ENCODE assay signal across 12 cellular contexts in the genomic region with DNA sequence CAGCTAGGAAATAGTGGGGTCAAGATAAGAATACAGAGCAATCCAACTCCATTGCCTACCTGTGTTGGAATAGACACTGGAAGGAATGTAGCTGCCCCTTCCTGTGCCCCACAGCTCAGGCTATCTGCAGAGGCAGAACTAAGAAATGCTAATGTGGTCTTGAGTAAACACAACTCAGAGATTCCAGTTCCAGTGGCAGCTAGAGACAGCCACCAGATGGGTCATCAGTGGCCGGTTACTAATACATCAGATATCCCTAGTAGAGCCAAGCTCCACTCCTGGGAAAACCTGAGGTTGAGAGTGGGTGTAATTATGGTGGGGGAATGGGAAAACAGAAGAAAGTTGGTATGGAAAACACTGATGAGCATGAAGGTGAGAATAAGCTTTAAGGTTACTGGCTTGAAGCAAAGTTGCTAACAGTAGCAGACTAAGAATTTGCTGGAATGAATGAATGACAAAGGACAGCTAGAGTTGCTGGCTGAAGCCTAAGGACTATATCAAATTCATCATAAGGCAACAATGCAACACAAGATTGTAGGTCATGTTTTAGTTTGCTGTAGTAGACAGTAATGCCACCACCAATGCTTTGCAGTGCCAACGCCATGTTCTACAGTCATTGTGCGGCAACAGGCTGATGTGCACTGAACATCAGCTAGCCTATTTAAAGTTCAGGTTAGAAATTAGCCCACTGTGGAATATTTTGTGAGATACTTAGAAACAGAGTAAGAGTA. TPM values are rescaled to one million over a fixed set of nuclear protein-coding genes. Genes with fewer than 3 reads are reported as not detected.
DNase-seq lines count a peak whose midpoint lies in the region; ATAC-seq and TF ChIP-seq lines count a peak whose summit lies in the region.
"Had no signal": no experiment of that assay in that cellular context is flagged by ENCODE, and none has a peak within 500 bp of the region (broad histone marks: within the 10 kb centered on the region; RNA-seq: fewer than 3 reads in every experiment).

No MANE protein-coding gene starts in this region.

- no peaks in the 10 kb centered on the region for H3K27me3 ChIP-seq in PC-3 (ENCODE audit: low read length)
- H3K27me3 ChIP-seq in fibroblast of lung (ENCODE audit: control insufficient read depth, insufficient read depth, low read length), result no peaks in the 10 kb centered on the region
- no peaks in the 10 kb centered on the region for H3K27me3 ChIP-seq in osteoblast (ENCODE audit: insufficient read depth, low read length)
- H3K27me3 ChIP-seq: gastrocnemius medialis had no signal

- peak; percentile 91 for DNase-seq in Daoy (ENCODE audit: low read depth)
- DNase-seq in PC-3, result peak; percentile 91
- peak; percentile 43 to 97 for DNase-seq in fibroblast of lung (ENCODE audit: low read depth in 2 of 2)
- peak; percentile 89 for DNase-seq in osteoblast (ENCODE audit: insufficient read length, low spot score, missing footprints)
- DNase-seq in stimulated activated CD4-positive, alpha-beta T cell treated with anti-CD3 and anti-CD28 coated beads, Interleukin-12 subunit alpha, Interleukin-12 subunit beta, amount 100 ng/mL, for 4 hours, result no peak
- DNase-seq in iPS-NIHi7 (ENCODE audit: extremely low spot score), result no peak
- DNase-seq: activated B cell treated with CpG ODN at 0.5 μM for 24 hours; gastrocnemius medialis; midbrain; stimulated activated naive B cell treated with anti-CD40 and anti-IgM and Interleukin-4, amounts not matched to agents 10 μg/mL and 1 μg/mL and 100 μg/mL, for 72 hours had no signal

- H3K79me2 ChIP-seq in PC-3 (ENCODE audit: low read length) (0 out of 2 replicates have a peak, but pooled peaks cover 8% of the 10 kb centered on the region), fibroblast of lung (ENCODE audit: control insufficient read depth, insufficient read depth, low read length) (no peaks in the 10 kb centered on the region), osteoblast (ENCODE audit: insufficient read depth, low read length) (no peaks in the 10 kb centered on the region)

- H3K36me3 ChIP-seq in PC-3 (ENCODE audit: low read depth, low read length) (no peaks in the 10 kb centered on the region), fibroblast of lung (ENCODE audit: control insufficient read depth, insufficient read depth, low read length) (no peaks in the 10 kb centered on the region), osteoblast (ENCODE audit: insufficient read depth, low read length) (no peaks in the 10 kb centered on the region)
- H3K36me3 ChIP-seq: gastrocnemius medialis had no signal

- H2AFZ ChIP-seq in PC-3 (ENCODE audit: low read length) (no peak overlapping the region), fibroblast of lung (ENCODE audit: low read length) (no peak overlapping the region), osteoblast (ENCODE audit: low read length) (no peak overlapping the region)

- no peaks in the 10 kb centered on the region for H3K9me2 ChIP-seq in PC-3 (replicated peaks; ENCODE audit: low read length)

- intact Hi-C loops in PC-3 (cut with micrococcal nuclease), result loop anchor here (1.0 kb wide), 1 partner anchor 19 kb away; no protein-coding TSS in a partner anchor

- no peaks in the 10 kb centered on the region for H3K9me3 ChIP-seq in PC-3 (ENCODE audit: low read length)
- no peaks in the 10 kb centered on the region for H3K9me3 ChIP-seq in fibroblast of lung (ENCODE audit: control insufficient read depth, insufficient read depth, low read depth, low read length)
- no peaks in the 10 kb centered on the region for H3K9me3 ChIP-seq in osteoblast (ENCODE audit: low read depth, low read length)
- H3K9me3 ChIP-seq: gastrocnemius medialis had no signal

- no peaks in the 10 kb centered on the region for H4K20me1 ChIP-seq in PC-3 (ENCODE audit: low read length)
- H4K20me1 ChIP-seq in fibroblast of lung (ENCODE audit: control insufficient read depth, extremely low read depth, insufficient read depth, low read length), result no peaks in the 10 kb centered on the region
- H4K20me1 ChIP-seq in osteoblast (ENCODE audit: insufficient read depth, low read length), result no peaks in the 10 kb centered on the region

- peak overlapping the region; percentile 64 for H3K4me2 ChIP-seq in PC-3 (ENCODE audit: low read length)
- peak overlapping the region; percentile 57 for H3K4me2 ChIP-seq in fibroblast of lung (ENCODE audit: extremely low read depth, insufficient read depth, low read length)
- H3K4me2 ChIP-seq in osteoblast (ENCODE audit: insufficient read depth, low read length), result peak overlapping the region; percentile 64

- H3F3A ChIP-seq in PC-3 (ENCODE audit: low read length, unreplicated experiment), result peaks cover 3% of the 10 kb centered on the region

- ATAC-seq in PC-3, result peak; percentile 25
- no peak for ATAC-seq in HG03095 (IDR thresholded peaks at IDR 0.05; ENCODE audit: unreplicated experiment)
- ATAC-seq in GM19351 (IDR thresholded peaks at IDR 0.05; ENCODE audit: unreplicated experiment), result no peak
- ATAC-seq: gastrocnemius medialis; stimulated activated naive B cell treated with anti-CD40 and anti-IgM and Interleukin-4, amounts not matched to agents 10 μg/mL and 1 μg/mL and 100 μg/mL, for 72 hours had no signal

- no TSS peak for BruUV-seq in PC-3 (replicated peaks; lab: Mats Ljungman, UMichigan)

- CTCF ChIA-PET in PC-3 (lab: Charles Lee), result interaction anchor here (0.6 to 1.2 kb wide), 2 partner anchors 15 to 119 kb away, joined by 3 to 5 read pairs; no protein-coding TSS in a partner anchor

- POLR2A ChIA-PET in PC-3 (lab: Charles Lee; ENCODE audit: unreplicated experiment), result interaction anchor here (0.6 to 0.8 kb wide), 2 partner anchors 18 to 37 kb away, joined by 3 to 5 read pairs; no protein-coding TSS in a partner anchor

- no peak for TF ChIP-seq CTCF in PC-3 (conservative IDR thresholded peaks at IDR 0.05; ENCODE audit: low read depth, low read length)
- no peak for TF ChIP-seq CTCF in fibroblast of lung (conservative IDR thresholded peaks at IDR 0.05 in 1 of 2, IDR thresholded peaks at IDR 0.05 in 1 of 2; ENCODE audit: low read depth in 1 of 2, low read length in 2 of 2)
- TF ChIP-seq CTCF in osteoblast (IDR thresholded peaks at IDR 0.05; ENCODE audit: extremely low read depth, low read depth, low read length), result no peak

- H3K9ac ChIP-seq in PC-3 (ENCODE audit: low read length) (peak overlapping the region; percentile 76), fibroblast of lung (ENCODE audit: insufficient read depth, low read length) (no peak overlapping the region)

- no peak overlapping the region for H3K4me3 ChIP-seq in PC-3 (ENCODE audit: low read length)
- no peak overlapping the region for H3K4me3 ChIP-seq in fibroblast of lung (replicated peaks in 1 of 4; ENCODE audit: control extremely low read depth in 1 of 4, insufficient read depth in 1 of 4, low read depth in 3 of 4, low read length in 4 of 4)
- peak overlapping the region; percentile 11 for H3K4me3 ChIP-seq in osteoblast (ENCODE audit: insufficient read depth, low read length)
- H3K4me3 ChIP-seq: gastrocnemius medialis had no signal

- H3K4me1 ChIP-seq in PC-3 (ENCODE audit: insufficient read depth, low read length) (peaks cover 49% of the 10 kb centered on the region), fibroblast of lung (ENCODE audit: control insufficient read depth, extremely low read depth, insufficient read depth, low read length) (peaks cover 37% of the 10 kb centered on the region), osteoblast (ENCODE audit: insufficient read depth, low read length) (peaks cover 48% of the 10 kb centered on the region)

- H3K27ac ChIP-seq in PC-3 (ENCODE audit: low read length) (peak overlapping the region; percentile 95), fibroblast of lung (ENCODE audit: insufficient read depth, low read length) (peak overlapping the region; percentile 79), osteoblast (ENCODE audit: low read depth, low read length) (peak overlapping the region; percentile 90)
- H3K27ac ChIP-seq: gastrocnemius medialis had no signal

RNA-seq across cellular contexts. Expression of a gene that starts 28.3 kb away (rescaled TPM):
- not detected in 2 replicates for total RNA-seq in Daoy (2014; rRNA removed; shearing (Covaris generic))
- total RNA-seq in PC-3 (2014; rRNA removed) (0.12 TPM in 1 of 2 replicates, not detected in the other), fibroblast of lung (not detected in 2 replicates), osteoblast (not detected in 2 replicates)
- 0.02 TPM in 1 of 2 replicates, not detected in the other for polyA plus RNA-seq in fibroblast of lung
- polyA plus RNA-seq in fibroblast of lung (2012), result not detected in 2 replicates
- polyA minus RNA-seq in fibroblast of lung (ENCODE audit: low replicate concordance), result not detected in 2 replicates
- total RNA-seq: activated B cell treated with CpG ODN at 0.5 μM for 24 hours, gastrocnemius medialis had no signal

RNA-seq across cellular contexts. Expression of a gene that starts 36.0 kb away (rescaled TPM):
- 316 and 384 TPM in 2 replicates for total RNA-seq in Daoy (2014; rRNA removed; shearing (Covaris generic))
- 292 and 294 TPM in 2 replicates for total RNA-seq in PC-3 (2014; rRNA removed)
- 111 and 117 TPM in 2 replicates for total RNA-seq in fibroblast of lung
- 156 and 187 TPM in 2 replicates for polyA plus RNA-seq in fibroblast of lung
- polyA plus RNA-seq in fibroblast of lung (2012), result 192 and 254 TPM in 2 replicates
- 322 and 439 TPM in 2 replicates for polyA minus RNA-seq in fibroblast of lung (ENCODE audit: low replicate concordance)
- 109 and 121 TPM in 2 replicates for total RNA-seq in osteoblast

RNA-seq across cellular contexts. Expression of a gene that starts 42.6 kb away (rescaled TPM):
- total RNA-seq in Daoy (2014; rRNA removed; shearing (Covaris generic)), result 1.1 and 2.2 TPM in 2 replicates
- 19.5 and 22.7 TPM in 2 replicates for total RNA-seq in PC-3 (2014; rRNA removed)
- total RNA-seq in fibroblast of lung, result 24.4 and 30.1 TPM in 2 replicates
- polyA plus RNA-seq in fibroblast of lung, result 40.4 and 44.1 TPM in 2 replicates
- polyA plus RNA-seq in fibroblast of lung (2012), result 130 and 146 TPM in 2 replicates
- 123 and 159 TPM in 2 replicates for polyA minus RNA-seq in fibroblast of lung (ENCODE audit: low replicate concordance)
- total RNA-seq in osteoblast, result 22.1 and 30.9 TPM in 2 replicates

Comparison
In these comparisons a context has a peak if more than half of its experiments do, and no peak if none do; other contexts are left out.
1. DNase-seq: peak in Daoy (single experiment), PC-3 (single experiment), fibroblast of lung (2 of 2) and osteoblast (single experiment); none in stimulated activated CD4-positive, alpha-beta T cell treated with anti-CD3 and anti-CD28 coated beads, Interleukin-12 subunit alpha, Interleukin-12 subunit beta, amount 100 ng/mL, for 4 hours (single experiment) and iPS-NIHi7 (single experiment).
2. Peak in every context shown above with its lines, with median percentiles within 50 percentile points of each other: H3K27ac ChIP-seq and H3K4me2 ChIP-seq.